23 cellular contexts compared by ENCODE assay signal in the genomic region with DNA sequence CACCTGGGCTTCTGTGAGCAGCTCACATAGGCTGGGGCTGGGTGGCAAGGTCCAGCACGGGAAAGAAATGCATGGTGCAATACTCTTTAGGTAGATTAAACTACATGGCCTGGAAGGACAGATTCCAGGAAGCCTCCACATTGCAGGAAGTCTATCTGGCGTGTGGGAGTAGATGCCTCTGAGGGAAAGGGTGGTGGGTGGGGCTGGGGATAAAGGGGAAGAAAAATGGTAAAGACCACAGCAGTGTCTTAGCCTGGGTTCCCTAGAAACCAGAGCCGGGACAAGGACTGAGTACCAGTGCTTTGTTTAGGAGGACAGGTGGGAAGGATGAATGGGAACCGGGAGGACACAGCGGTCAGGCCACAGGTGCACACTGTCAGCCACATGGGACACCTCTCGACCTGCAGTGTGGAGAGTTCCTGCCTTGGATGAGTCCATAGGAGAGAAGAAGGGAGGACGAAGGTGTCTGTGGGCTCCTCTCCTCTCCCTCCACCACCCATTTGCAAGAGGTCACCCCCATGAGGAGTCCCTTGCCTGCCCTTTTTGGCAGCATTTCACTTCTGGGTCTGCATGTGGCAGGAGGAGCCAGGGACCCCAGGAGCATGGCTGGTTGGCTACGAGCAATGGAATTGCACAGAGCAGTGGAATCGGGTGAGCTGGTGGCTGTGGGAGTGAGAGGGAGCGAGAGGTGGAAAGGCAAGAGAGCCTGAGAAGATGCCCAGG.
DNase-seq lines count a peak whose midpoint lies in the region; ATAC-seq and TF ChIP-seq lines count a peak whose summit lies in the region.
"Had no signal": no experiment of that assay in that cellular context is flagged by ENCODE, and none has a peak within 500 bp of the region (broad histone marks: within the 10 kb centered on the region; RNA-seq: fewer than 3 reads in every experiment).

No MANE protein-coding gene starts in this region.

- H4K5ac ChIP-seq in mesendoderm (ENCODE audit: low read length) = no peak overlapping the region

- H3K18ac ChIP-seq in mesendoderm (ENCODE audit: low read length) = no peak overlapping the region

- no peak overlapping the region for H3K27ac Mint-ChIP-seq in activated CD8-positive, alpha-beta memory T cell treated with anti-CD3 and anti-CD28 coated beads, Interleukin-2, amount 10 ng/mL, durations not matched to agents 7 days and 5 days
- no peak overlapping the region for H3K27ac Mint-ChIP-seq in activated naive CD8-positive, alpha-beta T cell treated with anti-CD3 and anti-CD28 coated beads, Interleukin-2, amount 50 U/mL, for 24 hours
- H3K27ac Mint-ChIP-seq: activated CD8-positive, alpha-beta T cell treated with anti-CD3 and anti-CD28 coated beads, Interleukin-2, amount 10 ng/mL, durations not matched to agents 7 days and 5 days; activated naive CD4-positive, alpha-beta T cell treated with anti-CD3 and anti-CD28 coated beads, Interleukin-2, amount 10 ng/mL, durations not matched to agents 7 days and 5 days; type B pancreatic cell had no signal

- WGBS in heart right ventricle, 2 donors = 88% methylated on average over 10 of the region's 10 CpGs
- no CpG with 5 or more reads among the region's 10 CpGs for WGBS in mesendoderm (ENCODE audit: extremely low coverage, insufficient coverage, low lambda C conversion rate)

- ATAC-seq in heart right ventricle (no peak), HG03108 (IDR thresholded peaks at IDR 0.05; ENCODE audit: unreplicated experiment) (no peak), HG03442 (IDR thresholded peaks at IDR 0.05; ENCODE audit: unreplicated experiment) (no peak)
- ATAC-seq in activated CD8-positive, alpha-beta memory T cell treated with anti-CD3 and anti-CD28 coated beads, Interleukin-2, amount 10 ng/mL, durations not matched to agents 7 days and 5 days = no peak
- no peak for ATAC-seq in activated naive CD8-positive, alpha-beta T cell treated with anti-CD3 and anti-CD28 coated beads, Interleukin-2, amount 50 U/mL, for 24 hours
- ATAC-seq: A549; activated CD8-positive, alpha-beta T cell treated with anti-CD3 and anti-CD28 coated beads, Interleukin-2, amount 10 ng/mL, durations not matched to agents 7 days and 5 days; activated T-cell treated with anti-CD3 and anti-CD28 coated beads, Interleukin-2, amount 50 U/mL, for 4 hours; psoas muscle had no signal

- H3K79me1 ChIP-seq in mesendoderm (ENCODE audit: low read length) = no peaks in the 10 kb centered on the region

- no peaks in the 10 kb centered on the region for H3K4me1 ChIP-seq in heart right ventricle
- H3K4me1 ChIP-seq in mesendoderm (ENCODE audit: control insufficient read depth, low read depth, low read length) = peaks cover 24% of the 10 kb centered on the region
- H3K4me1 ChIP-seq: A549, psoas muscle had no signal

- no peaks in the 10 kb centered on the region for H3K9me3 ChIP-seq in heart right ventricle
- H3K9me3 ChIP-seq: A549, psoas muscle had no signal

- H3K4me1 Mint-ChIP-seq in activated CD8-positive, alpha-beta memory T cell treated with anti-CD3 and anti-CD28 coated beads, Interleukin-2, amount 10 ng/mL, durations not matched to agents 7 days and 5 days = no peaks in the 10 kb centered on the region
- no peaks in the 10 kb centered on the region for H3K4me1 Mint-ChIP-seq in activated naive CD8-positive, alpha-beta T cell treated with anti-CD3 and anti-CD28 coated beads, Interleukin-2, amount 50 U/mL, for 24 hours
- H3K4me1 Mint-ChIP-seq: activated naive CD4-positive, alpha-beta T cell treated with anti-CD3 and anti-CD28 coated beads, Interleukin-2, amount 10 ng/mL, durations not matched to agents 7 days and 5 days had no signal

- no peaks in the 10 kb centered on the region for H3K9me3 Mint-ChIP-seq in activated CD8-positive, alpha-beta memory T cell treated with anti-CD3 and anti-CD28 coated beads, Interleukin-2, amount 10 ng/mL, durations not matched to agents 7 days and 5 days (ENCODE audit: low read depth)
- no peaks in the 10 kb centered on the region for H3K9me3 Mint-ChIP-seq in activated naive CD8-positive, alpha-beta T cell treated with anti-CD3 and anti-CD28 coated beads, Interleukin-2, amount 50 U/mL, for 24 hours
- H3K9me3 Mint-ChIP-seq: activated naive CD4-positive, alpha-beta T cell treated with anti-CD3 and anti-CD28 coated beads, Interleukin-2, amount 10 ng/mL, durations not matched to agents 7 days and 5 days; activated T-cell treated with anti-CD3 and anti-CD28 coated beads, Interleukin-2, amount 50 U/mL, for 4 hours; type B pancreatic cell had no signal

- H3K4me2 ChIP-seq in mesendoderm (ENCODE audit: low read length) = no peak overlapping the region
- H3K4me2 ChIP-seq: A549 had no signal

- no peak overlapping the region for H2BK5ac ChIP-seq in mesendoderm (ENCODE audit: low read length)

- H3K79me2 ChIP-seq in mesendoderm (ENCODE audit: control insufficient read depth, insufficient read depth, low read length) = no peaks in the 10 kb centered on the region

- H3K36me3 Mint-ChIP-seq in activated CD8-positive, alpha-beta memory T cell treated with anti-CD3 and anti-CD28 coated beads, Interleukin-2, amount 10 ng/mL, durations not matched to agents 7 days and 5 days = no peaks in the 10 kb centered on the region
- H3K36me3 Mint-ChIP-seq in activated naive CD8-positive, alpha-beta T cell treated with anti-CD3 and anti-CD28 coated beads, Interleukin-2, amount 50 U/mL, for 24 hours (ENCODE audit: low read depth) = no peaks in the 10 kb centered on the region
- H3K36me3 Mint-ChIP-seq: activated naive CD4-positive, alpha-beta T cell treated with anti-CD3 and anti-CD28 coated beads, Interleukin-2, amount 10 ng/mL, durations not matched to agents 7 days and 5 days; type B pancreatic cell had no signal

- no peak for TF ChIP-seq CTCF in heart right ventricle (IDR thresholded peaks at IDR 0.05)

- H2BK120ac ChIP-seq in mesendoderm (ENCODE audit: low read depth, low read length) = no peak overlapping the region

- H2AK5ac ChIP-seq in mesendoderm (ENCODE audit: low read length) = peak overlapping the region; percentile 3

- no peaks in the 10 kb centered on the region for H3K27me3 ChIP-seq in heart right ventricle
- no peaks in the 10 kb centered on the region for H3K27me3 ChIP-seq in mesendoderm (ENCODE audit: insufficient read depth, low read length, poor library complexity)
- H3K27me3 ChIP-seq: dorsolateral prefrontal cortex had no signal

- H3K4me3 ChIP-seq in heart right ventricle (no peak overlapping the region), mesendoderm (ENCODE audit: low read length) (no peak overlapping the region)
- H3K4me3 ChIP-seq: A549, dorsolateral prefrontal cortex, psoas muscle had no signal

- H4K8ac ChIP-seq in mesendoderm (ENCODE audit: low read depth, low read length) = no peak overlapping the region

- H3K36me3 ChIP-seq in heart right ventricle (no peaks in the 10 kb centered on the region), mesendoderm (ENCODE audit: control insufficient read depth, insufficient read depth, low read length) (no peaks in the 10 kb centered on the region)

- H3K4ac ChIP-seq in mesendoderm (ENCODE audit: low read depth, low read length) = no peak overlapping the region

- no peak overlapping the region for H2BK15ac ChIP-seq in mesendoderm (replicated peaks; ENCODE audit: low read depth)

- H3K56ac ChIP-seq in mesendoderm (ENCODE audit: low read length) = no peak overlapping the region

- no peak overlapping the region for H3K23ac ChIP-seq in mesendoderm (ENCODE audit: low read length)

- DNase-seq in cardiac septum (ENCODE audit: low spot score) (peak; percentile 71), heart right ventricle (no peak), mesendoderm (no peak), NCI-H2029 treated with DMSO at 0.1 percent for 48 hours (lab: John Stamatoyannopoulos, UW) (no peak)
- peak; percentile 19 for DNase-seq in activated CD8-positive, alpha-beta memory T cell treated with anti-CD3 and anti-CD28 coated beads, Interleukin-2, amount 10 ng/mL, durations not matched to agents 7 days and 5 days
- DNase-seq in activated naive CD8-positive, alpha-beta T cell treated with anti-CD3 and anti-CD28 coated beads, Interleukin-2, amount 50 U/mL, for 24 hours = no peak
- DNase-seq: activated CD8-positive, alpha-beta T cell treated with anti-CD3 and anti-CD28 coated beads, Interleukin-2, amount 10 ng/mL, durations not matched to agents 7 days and 5 days; activated naive CD4-positive, alpha-beta T cell treated with anti-CD3 and anti-CD28 coated beads, Interleukin-2, amount 10 ng/mL, durations not matched to agents 7 days and 5 days; activated T-cell treated with anti-CD3 and anti-CD28 coated beads, Interleukin-2, amount 50 U/mL, for 4 hours; amygdala; COR-L47; H7; mammary epithelial cell; NCI-H2107; NCI-H446 treated with DMSO at 0.1 percent for 48 hours; T-helper 9 cell had no signal

- no peaks in the 10 kb centered on the region for H3K27me3 Mint-ChIP-seq in activated CD8-positive, alpha-beta memory T cell treated with anti-CD3 and anti-CD28 coated beads, Interleukin-2, amount 10 ng/mL, durations not matched to agents 7 days and 5 days
- no peaks in the 10 kb centered on the region for H3K27me3 Mint-ChIP-seq in activated naive CD8-positive, alpha-beta T cell treated with anti-CD3 and anti-CD28 coated beads, Interleukin-2, amount 50 U/mL, for 24 hours
- H3K27me3 Mint-ChIP-seq: activated naive CD4-positive, alpha-beta T cell treated with anti-CD3 and anti-CD28 coated beads, Interleukin-2, amount 10 ng/mL, durations not matched to agents 7 days and 5 days; type B pancreatic cell had no signal

- no peak overlapping the region for H3K9ac ChIP-seq in mesendoderm (ENCODE audit: low read length)

- H3K4me3 Mint-ChIP-seq in activated CD8-positive, alpha-beta memory T cell treated with anti-CD3 and anti-CD28 coated beads, Interleukin-2, amount 10 ng/mL, durations not matched to agents 7 days and 5 days = no peak overlapping the region
- H3K4me3 Mint-ChIP-seq in activated naive CD8-positive, alpha-beta T cell treated with anti-CD3 and anti-CD28 coated beads, Interleukin-2, amount 50 U/mL, for 24 hours = no peak overlapping the region
- H3K4me3 Mint-ChIP-seq: activated CD8-positive, alpha-beta T cell treated with anti-CD3 and anti-CD28 coated beads, Interleukin-2, amount 10 ng/mL, durations not matched to agents 7 days and 5 days; activated naive CD4-positive, alpha-beta T cell treated with anti-CD3 and anti-CD28 coated beads, Interleukin-2, amount 10 ng/mL, durations not matched to agents 7 days and 5 days; activated T-cell treated with anti-CD3 and anti-CD28 coated beads, Interleukin-2, amount 50 U/mL, for 4 hours; type B pancreatic cell had no signal

- CTCF ChIA-PET in activated CD8-positive, alpha-beta memory T cell treated with anti-CD3 and anti-CD28 coated beads, Interleukin-2, amount 10 ng/mL, durations not matched to agents 7 days and 5 days (lab: Charles Lee) = no interaction called here

- H3K27ac ChIP-seq in heart right ventricle (no peak overlapping the region), mesendoderm (ENCODE audit: low read depth, low read length) (no peak overlapping the region)
- H3K27ac ChIP-seq: A549, dorsolateral prefrontal cortex, HL-60, psoas muscle had no signal

- intact Hi-C loops in cardiac septum (cut with DNase I) (no loop called here), heart right ventricle (cut with DNase I) (loop anchor here in 1 of 10 donors (5.0 kb wide), 1 partner anchor 772 kb away; no protein-coding TSS in a partner anchor)

Comparison
In these comparisons a context has a peak if more than half of its experiments do, and no peak if none do; other contexts are left out.
1. DNase-seq: peak in cardiac septum (single experiment) and activated CD8-positive, alpha-beta memory T cell treated with anti-CD3 and anti-CD28 coated beads, Interleukin-2, amount 10 ng/mL, durations not matched to agents 7 days and 5 days (single experiment); none in heart right ventricle (0 of 2), mesendoderm (single experiment), activated naive CD8-positive, alpha-beta T cell treated with anti-CD3 and anti-CD28 coated beads, Interleukin-2, amount 50 U/mL, for 24 hours (single experiment) and NCI-H2029 treated with DMSO at 0.1 percent for 48 hours (single experiment).